12 cellular contexts compared by ENCODE assay signal in genomic region chr10:633279-634245, GRCh38. TPM values are rescaled to one million over a fixed set of nuclear protein-coding genes. Genes with fewer than 3 reads are reported as not detected.
DNase-seq lines count a peak whose midpoint lies in the region; ATAC-seq and TF ChIP-seq lines count a peak whose summit lies in the region.
"Had no signal": no experiment of that assay in that cellular context is flagged by ENCODE, and none has a peak within 500 bp of the region (broad histone marks: within the 10 kb centered on the region; RNA-seq: fewer than 3 reads in every experiment).

No MANE protein-coding gene starts in this region.

- H3K27ac ChIP-seq in dorsolateral prefrontal cortex (peak overlapping the region; percentile 15 to 90 (median 81)), temporal lobe (ENCODE audit: low read depth, low read length) (peak overlapping the region; percentile 79)
- H3K27ac ChIP-seq: neural progenitor cell had no signal

- H3K36me3 ChIP-seq in mucosa of descending colon (ENCODE audit: low read depth), result no peaks in the 10 kb centered on the region
- H3K36me3 ChIP-seq: neural progenitor cell had no signal

- DNase-seq in NCI-H1092 treated with DMSO at 0.1 percent for 48 hours (lab: John Stamatoyannopoulos, UW) (peak; percentile 15), dorsolateral prefrontal cortex (peak in 3 of 10 donors; percentile 40 to 59 (median 55)), mucosa of descending colon (peak in 2 of 3 donors; percentile 21 to 38), NCI-H2029 treated with DMSO at 0.1 percent for 48 hours (lab: John Stamatoyannopoulos, UW) (no peak)
- DNase-seq: islet precursor cell; NCI-H1048; stimulated activated CD4-positive, alpha-beta T cell treated with anti-CD3 and anti-CD28 coated beads, Interleukin-15, amount 100 ng/mL, for 24 hours had no signal

- H3K9me3 ChIP-seq in mucosa of descending colon, result no peaks in the 10 kb centered on the region

- TF ChIP-seq CTCF in dorsolateral prefrontal cortex (IDR thresholded peaks at IDR 0.05 in 54 of 56, conservative IDR thresholded peaks at IDR 0.05 in 2 of 56; ENCODE audit: low read depth in 1 of 56, partially characterized antibody in 56 of 56), result no peak
- no peak for TF ChIP-seq CTCF in mucosa of descending colon (IDR thresholded peaks at IDR 0.05)

- intact Hi-C loops in dorsolateral prefrontal cortex (cut with DNase I) (loop anchor here in 1 of 2 donors (10.0 kb wide), 1 partner anchor 151 kb away; no protein-coding TSS in a partner anchor), mucosa of descending colon (cut with DNase I, micrococcal nuclease) (no loop called here)

- H3K27me3 ChIP-seq in dorsolateral prefrontal cortex, result no peaks in the 10 kb centered on the region
- H3K27me3 ChIP-seq: neural progenitor cell had no signal

- peaks cover 2% of the 10 kb centered on the region for H3K4me1 ChIP-seq in mucosa of descending colon (ENCODE audit: low read depth)

- H3K4me3 ChIP-seq in dorsolateral prefrontal cortex, result peak overlapping the region in 50 of 59 donors; percentile 1 to 50 (median 26)
- no peak overlapping the region for H3K4me3 ChIP-seq in mucosa of descending colon
- H3K4me3 ChIP-seq: neural progenitor cell had no signal

- ATAC-seq in mucosa of descending colon, result peak; percentile 16
- no peak for ATAC-seq in GM18517 (IDR thresholded peaks at IDR 0.05; ENCODE audit: unreplicated experiment)
- no peak for ATAC-seq in HG02571 (IDR thresholded peaks at IDR 0.05; ENCODE audit: unreplicated experiment)
- no peak for ATAC-seq in esophagus mucosa

RNA-seq across cellular contexts. Expression of gene DIP2C, which starts 55.9 kb away (rescaled TPM):
- total RNA-seq in dorsolateral prefrontal cortex (100 to 1,000 TPM in 1 of 120 experiments, 10 to 100 TPM in 119; 39.6 to 102 (median 58.2) TPM), mucosa of descending colon (10 to 100 TPM in 1 of 3 donors, 1 to 10 TPM in 2; 8.0 to 72.0 (median 8.5) TPM), temporal lobe (46.0 TPM), esophagus mucosa (3.6 TPM)
